Comparison of ENCODE assay signal across 19 cellular contexts in the genomic region with DNA sequence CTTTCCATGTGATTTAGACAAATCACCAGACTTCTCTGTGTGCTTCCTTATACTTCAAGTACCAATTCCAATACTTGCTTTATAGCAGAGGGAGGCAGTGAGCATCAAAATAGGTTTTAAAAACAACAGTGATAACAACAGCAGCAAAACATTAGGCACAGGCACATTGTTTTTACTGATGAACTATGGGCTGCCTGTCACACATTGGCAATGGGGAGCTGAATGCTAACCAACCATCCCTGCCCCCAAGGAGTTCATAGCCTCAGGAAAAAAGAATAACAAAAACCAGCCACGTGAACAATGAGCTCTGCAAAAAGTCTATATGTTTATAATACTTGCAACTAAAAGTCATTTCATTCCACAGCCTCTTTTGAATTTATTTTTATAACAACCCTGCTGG.
A peak's percentile ranks its signal among the peaks of the same experiment; 100 is the strongest.
DNase-seq lines count a peak whose midpoint lies in the region; FAIRE-seq and TF ChIP-seq lines count a peak whose summit lies in the region.
"Had no signal": no experiment of that assay in that cellular context is flagged by ENCODE, and none has a peak within 500 bp of the region (broad histone marks: within the 10 kb centered on the region; RNA-seq: fewer than 3 reads in every experiment).

No MANE protein-coding gene starts in this region.

- 60% methylated on average over 1 of the region's 1 CpG for WGBS in esophagus muscularis mucosa

- H3K27ac ChIP-seq in SK-N-MC: peak overlapping the region; percentile 91
- H3K27ac ChIP-seq in esophagus muscularis mucosa (replicated peaks in 1 of 4): peak overlapping the region in 3 of 4 donors; percentile 8 to 28 (median 9)
- no peak overlapping the region for H3K27ac ChIP-seq in parathyroid adenoma
- H3K27ac ChIP-seq: right lobe of liver had no signal

- TF ChIP-seq POLR2A in esophagus muscularis mucosa (IDR thresholded peaks at IDR 0.05; ENCODE audit: low read depth): no peak

- peak overlapping the region; percentile 23 for H3K4me2 ChIP-seq in parathyroid adenoma (ENCODE audit: low read length)

- intact Hi-C loops in esophagus muscularis mucosa (cut with DNase I): no loop called here

- no peaks in the 10 kb centered on the region for H3K36me3 ChIP-seq in SK-N-MC (ENCODE audit: insufficient read depth, low read length)
- no peaks in the 10 kb centered on the region for H3K36me3 ChIP-seq in esophagus muscularis mucosa
- H3K36me3 ChIP-seq in parathyroid adenoma (ENCODE audit: control insufficient read depth, insufficient read depth, low read length): no peaks in the 10 kb centered on the region
- H3K36me3 ChIP-seq in H7 (replicated peaks; ENCODE audit: control insufficient read depth, insufficient read depth, low read length): no peaks in the 10 kb centered on the region
- H3K36me3 ChIP-seq: right lobe of liver had no signal

- no peak for FAIRE-seq in urothelium cell line (lab: Jason Lieb, UNC)

- H3K79me2 ChIP-seq in parathyroid adenoma: no peaks in the 10 kb centered on the region

- no peak for TF ChIP-seq CTCF in esophagus muscularis mucosa (IDR thresholded peaks at IDR 0.05)
- no peak for TF ChIP-seq CTCF in parathyroid adenoma (IDR thresholded peaks at IDR 0.05)

- H2AFZ ChIP-seq in parathyroid adenoma: peak overlapping the region; percentile 40

- DNase-seq in ELF-1 (ENCODE audit: low read depth, low spot score) (peak; percentile 19), SK-N-MC (ENCODE audit: low read depth, low spot score) (peak; percentile 24), esophagus muscularis mucosa (ENCODE audit: extremely low spot score) (no peak), mesenteric fat pad (ENCODE audit: low spot score) (no peak), urothelium cell line (ENCODE audit: low spot score) (no peak), H7 (no peak), putamen (ENCODE audit: low spot score) (no peak)
- DNase-seq: ACHN; activated CD4-positive, CD25-positive, alpha-beta regulatory T cell; activated CD8-positive, alpha-beta T cell treated with anti-CD3 and anti-CD28 coated beads, Interleukin-2, amount 10 ng/mL, durations not matched to agents 7 days and 5 days; activated T-cell treated with anti-CD3 and anti-CD28 coated beads, Interleukin-2, amount 50 U/mL, for 48 hours; central memory CD4-positive, alpha-beta T cell; effector memory CD8-positive, alpha-beta T cell; EL; NCI-H2107; NCI-H526; right lobe of liver; stimulated activated naive CD8-positive, alpha-beta T cell treated with anti-CD3 and anti-CD28 coated beads, Interleukin-15, amount 100 ng/mL, for 72 hours had no signal

- TF ChIP-seq EP300 in esophagus muscularis mucosa (IDR thresholded peaks at IDR 0.05): no peak

- peaks cover 0 to 44% (median 38%) of the 10 kb centered on the region in 4 donors for H3K4me1 ChIP-seq in esophagus muscularis mucosa
- H3K4me1 ChIP-seq in parathyroid adenoma: peaks cover 5% of the 10 kb centered on the region
- H3K4me1 ChIP-seq: right lobe of liver had no signal

- H3K9ac ChIP-seq in SK-N-MC (ENCODE audit: insufficient read length): no peak overlapping the region
- H3K9ac ChIP-seq in parathyroid adenoma: no peak overlapping the region

- H3K27me3 ChIP-seq in esophagus muscularis mucosa (no peaks in the 10 kb centered on the region), parathyroid adenoma (ENCODE audit: control insufficient read depth, insufficient read depth, low read length) (no peaks in the 10 kb centered on the region), H7 (ENCODE audit: control insufficient read depth, insufficient read depth, low read length) (no peaks in the 10 kb centered on the region)
- H3K27me3 ChIP-seq: right lobe of liver had no signal

- H3K9me3 ChIP-seq in SK-N-MC (ENCODE audit: low read depth, low read length) (no peaks in the 10 kb centered on the region), esophagus muscularis mucosa (no peaks in the 10 kb centered on the region), parathyroid adenoma (ENCODE audit: control insufficient read depth, low read length) (no peaks in the 10 kb centered on the region)
- H3K9me3 ChIP-seq: right lobe of liver had no signal

- H3K4me3 ChIP-seq in SK-N-MC (peak overlapping the region; percentile 20), esophagus muscularis mucosa (no peak overlapping the region), parathyroid adenoma (ENCODE audit: low read depth, low read length) (peak overlapping the region; percentile 2), H7 (ENCODE audit: insufficient read depth, low read depth, low read length) (no peak overlapping the region)
- H3K4me3 ChIP-seq: right lobe of liver had no signal

Comparison
In these comparisons a context has a peak if more than half of its experiments do, and no peak if none do; other contexts are left out.
1. DNase-seq: peak in ELF-1 (single experiment) and SK-N-MC (single experiment); none in esophagus muscularis mucosa (single experiment), mesenteric fat pad (single experiment), urothelium cell line (single experiment), H7 (single experiment) and putamen (single experiment).
2. H3K4me3 ChIP-seq: peak in SK-N-MC (single experiment) and parathyroid adenoma (single experiment); none in esophagus muscularis mucosa (0 of 4) and H7 (single experiment).